ENCODE assay signal across 12 cellular contexts in the genomic region with DNA sequence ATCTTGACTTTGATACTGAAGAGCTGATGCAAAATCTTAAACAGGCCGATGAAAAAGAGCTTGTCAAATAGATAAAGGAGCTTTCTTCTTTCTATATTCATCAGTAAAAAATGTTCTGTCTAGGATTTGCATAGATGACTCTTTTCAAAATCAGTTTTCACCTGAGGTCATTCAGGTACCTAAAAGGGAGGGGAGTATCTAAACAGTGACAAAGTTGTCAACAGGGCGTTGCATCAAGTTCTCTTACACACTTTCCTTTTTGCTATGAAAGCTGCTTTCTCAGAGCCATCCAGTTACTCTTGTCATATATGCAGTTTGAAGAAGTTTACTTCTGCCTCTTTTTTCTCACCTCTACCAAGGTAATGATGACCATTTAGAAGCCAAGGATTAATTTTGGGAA.
DNase-seq lines count a peak whose midpoint lies in the region; ATAC-seq and TF ChIP-seq lines count a peak whose summit lies in the region.
"Had no signal": no experiment of that assay in that cellular context is flagged by ENCODE, and none has a peak within 500 bp of the region (broad histone marks: within the 10 kb centered on the region; RNA-seq: fewer than 3 reads in every experiment).

No MANE protein-coding gene starts in this region.

- intact Hi-C loops in left ventricle myocardium inferior (cut with micrococcal nuclease) (no loop called here), heart right ventricle (cut with DNase I) (no loop called here), activated B cell treated with CpG ODN at 0.5 μM for 24 hours (cut with micrococcal nuclease) (loop anchor here (2.0 kb wide), 1 partner anchor 14 kb away; no protein-coding TSS in a partner anchor)

- H3K4me1 Mint-ChIP-seq in activated B cell treated with CpG ODN at 0.5 μM for 24 hours (peaks cover 52% of the 10 kb centered on the region), type B pancreatic cell (ENCODE audit: unreplicated experiment) (peaks cover 22% of the 10 kb centered on the region)

- CTCF ChIA-PET in activated B cell treated with CpG ODN at 0.5 μM for 24 hours (lab: Charles Lee), result interaction anchor here (1.6 kb wide), 1 partner anchor 27 kb away, joined by 7 read pairs; no protein-coding TSS in a partner anchor

- H3K9me3 ChIP-seq in left ventricle myocardium inferior (replicated peaks), result no peaks in the 10 kb centered on the region
- H3K9me3 ChIP-seq in heart right ventricle, result no peaks in the 10 kb centered on the region
- no peaks in the 10 kb centered on the region for H3K9me3 ChIP-seq in WERI-Rb-1 (ENCODE audit: severe bottlenecking)
- H3K9me3 ChIP-seq: BE2C, pancreas had no signal

- H3K9me3 Mint-ChIP-seq in activated B cell treated with CpG ODN at 0.5 μM for 24 hours, result no peaks in the 10 kb centered on the region
- no peaks in the 10 kb centered on the region for H3K9me3 Mint-ChIP-seq in type B pancreatic cell

- H3K27me3 Mint-ChIP-seq in activated B cell treated with CpG ODN at 0.5 μM for 24 hours (no peaks in the 10 kb centered on the region), type B pancreatic cell (no peaks in the 10 kb centered on the region)

- POLR2A ChIA-PET in activated B cell treated with CpG ODN at 0.5 μM for 24 hours (lab: Charles Lee), result interaction anchor here (0.5 to 1.4 kb wide), 4 partner anchors 20 to 122 kb away, joined by 3 read pairs; no protein-coding TSS in a partner anchor

- no peak overlapping the region for H3K18ac ChIP-seq in mesendoderm (ENCODE audit: low read length)

- no peak overlapping the region for H4K8ac ChIP-seq in mesendoderm (ENCODE audit: low read depth, low read length)

- no peak overlapping the region for H2AK5ac ChIP-seq in mesendoderm (ENCODE audit: low read length)

- DNase-seq in left ventricle myocardium inferior, result no peak
- DNase-seq in heart right ventricle, result no peak
- no peak for DNase-seq in activated B cell treated with CpG ODN at 0.5 μM for 24 hours
- DNase-seq in type B pancreatic cell (ENCODE audit: extremely low spot score, unreplicated experiment), result no peak
- DNase-seq in mesendoderm, result no peak
- no peak for DNase-seq in WERI-Rb-1
- no peak for DNase-seq in NCI-H2081 treated with DMSO at 0.1 percent for 48 hours (lab: John Stamatoyannopoulos, UW)
- DNase-seq: activated gamma-delta T cell, BE2C, pancreas had no signal

- H2BK120ac ChIP-seq in mesendoderm (ENCODE audit: low read depth, low read length), result no peak overlapping the region

- H3K36me3 Mint-ChIP-seq in activated B cell treated with CpG ODN at 0.5 μM for 24 hours (ENCODE audit: low read depth), result no peaks in the 10 kb centered on the region
- H3K36me3 Mint-ChIP-seq in type B pancreatic cell, result no peaks in the 10 kb centered on the region

- H3K79me2 ChIP-seq in mesendoderm (ENCODE audit: control insufficient read depth, insufficient read depth, low read length), result peaks cover 27% of the 10 kb centered on the region

- TF ChIP-seq CTCF in left ventricle myocardium inferior (IDR thresholded peaks at IDR 0.05; ENCODE audit: borderline replicate concordance), result no peak
- no peak for TF ChIP-seq CTCF in heart right ventricle (IDR thresholded peaks at IDR 0.05)
- no peak for TF ChIP-seq CTCF in activated B cell treated with CpG ODN at 0.5 μM for 24 hours (IDR thresholded peaks at IDR 0.05)
- no peak for TF ChIP-seq CTCF in type B pancreatic cell (conservative IDR thresholded peaks at IDR 0.05)
- no peak for TF ChIP-seq CTCF in WERI-Rb-1 (IDR thresholded peaks at IDR 0.05; ENCODE audit: low read depth, low read length)

- no peaks in the 10 kb centered on the region for H3K36me3 ChIP-seq in left ventricle myocardium inferior
- H3K36me3 ChIP-seq in heart right ventricle, result no peaks in the 10 kb centered on the region
- H3K36me3 ChIP-seq in mesendoderm (ENCODE audit: control insufficient read depth, insufficient read depth, low read length), result no peaks in the 10 kb centered on the region
- peaks cover 5% of the 10 kb centered on the region for H3K36me3 ChIP-seq in WERI-Rb-1
- H3K36me3 ChIP-seq: BE2C, pancreas had no signal

- no peaks in the 10 kb centered on the region for H3K79me1 ChIP-seq in mesendoderm (ENCODE audit: low read length)

- H3K4me3 ChIP-seq in left ventricle myocardium inferior (no peak overlapping the region), heart right ventricle (no peak overlapping the region), mesendoderm (ENCODE audit: low read length) (no peak overlapping the region), WERI-Rb-1 (ENCODE audit: low read depth, low read length) (no peak overlapping the region)
- H3K4me3 ChIP-seq: pancreas had no signal

- no peak overlapping the region for H4K5ac ChIP-seq in mesendoderm (ENCODE audit: low read length)

- WGBS in heart right ventricle, 2 donors, result 52 to 73% methylated on average over 2 of the region's 2 CpGs
- WGBS in mesendoderm (ENCODE audit: extremely low coverage, insufficient coverage, low lambda C conversion rate), result no CpG with 5 or more reads among the region's 2 CpGs

- H3K9ac ChIP-seq in mesendoderm (ENCODE audit: low read length), result no peak overlapping the region

- no peak overlapping the region for H3K56ac ChIP-seq in mesendoderm (ENCODE audit: low read length)

- peak overlapping the region; percentile 59 for H3K27ac ChIP-seq in left ventricle myocardium inferior (replicated peaks)
- H3K27ac ChIP-seq in heart right ventricle, result peak overlapping the region in 2 of 10 donors; percentile 0 to 53
- H3K27ac ChIP-seq in mesendoderm (ENCODE audit: low read depth, low read length), result no peak overlapping the region
- no peak overlapping the region for H3K27ac ChIP-seq in WERI-Rb-1
- H3K27ac ChIP-seq: pancreas, VCaP had no signal

- H3K4ac ChIP-seq in mesendoderm (ENCODE audit: low read depth, low read length), result no peak overlapping the region

- H2BK15ac ChIP-seq in mesendoderm (replicated peaks; ENCODE audit: low read depth), result no peak overlapping the region

- peak overlapping the region; percentile 62 for H3K27ac Mint-ChIP-seq in activated B cell treated with CpG ODN at 0.5 μM for 24 hours
- H3K27ac Mint-ChIP-seq in type B pancreatic cell, result peak overlapping the region; percentile 49

- H3K4me1 ChIP-seq in left ventricle myocardium inferior, result peaks cover 55% of the 10 kb centered on the region
- peaks cover 10 to 58% (median 41%) of the 10 kb centered on the region in 9 donors for H3K4me1 ChIP-seq in heart right ventricle
- no peaks in the 10 kb centered on the region for H3K4me1 ChIP-seq in mesendoderm (ENCODE audit: control insufficient read depth, low read depth, low read length)

- ATAC-seq in heart right ventricle (no peak), HG02798 (IDR thresholded peaks at IDR 0.05; ENCODE audit: poor library complexity, unreplicated experiment) (peak; percentile 46), activated B cell treated with CpG ODN at 0.5 μM for 24 hours (ENCODE audit: low read depth) (no peak)
- ATAC-seq: pancreas had no signal

- H3K23ac ChIP-seq in mesendoderm (ENCODE audit: low read length), result no peak overlapping the region

- H3K27me3 ChIP-seq in left ventricle myocardium inferior (ENCODE audit: low read depth), result no peaks in the 10 kb centered on the region
- no peaks in the 10 kb centered on the region for H3K27me3 ChIP-seq in heart right ventricle
- no peaks in the 10 kb centered on the region for H3K27me3 ChIP-seq in mesendoderm (ENCODE audit: insufficient read depth, low read length, poor library complexity)
- no peaks in the 10 kb centered on the region for H3K27me3 ChIP-seq in WERI-Rb-1 (ENCODE audit: insufficient read depth, low read depth, severe bottlenecking)
- H3K27me3 ChIP-seq: BE2C, pancreas had no signal

- no peak overlapping the region for H2BK5ac ChIP-seq in mesendoderm (ENCODE audit: low read length)

- no peak overlapping the region for H3K4me2 ChIP-seq in mesendoderm (ENCODE audit: low read length)

- H3K4me3 Mint-ChIP-seq in activated B cell treated with CpG ODN at 0.5 μM for 24 hours (no peak overlapping the region), type B pancreatic cell (no peak overlapping the region)
